1 cellular context compared by ENCODE assay signal in the genomic region with DNA sequence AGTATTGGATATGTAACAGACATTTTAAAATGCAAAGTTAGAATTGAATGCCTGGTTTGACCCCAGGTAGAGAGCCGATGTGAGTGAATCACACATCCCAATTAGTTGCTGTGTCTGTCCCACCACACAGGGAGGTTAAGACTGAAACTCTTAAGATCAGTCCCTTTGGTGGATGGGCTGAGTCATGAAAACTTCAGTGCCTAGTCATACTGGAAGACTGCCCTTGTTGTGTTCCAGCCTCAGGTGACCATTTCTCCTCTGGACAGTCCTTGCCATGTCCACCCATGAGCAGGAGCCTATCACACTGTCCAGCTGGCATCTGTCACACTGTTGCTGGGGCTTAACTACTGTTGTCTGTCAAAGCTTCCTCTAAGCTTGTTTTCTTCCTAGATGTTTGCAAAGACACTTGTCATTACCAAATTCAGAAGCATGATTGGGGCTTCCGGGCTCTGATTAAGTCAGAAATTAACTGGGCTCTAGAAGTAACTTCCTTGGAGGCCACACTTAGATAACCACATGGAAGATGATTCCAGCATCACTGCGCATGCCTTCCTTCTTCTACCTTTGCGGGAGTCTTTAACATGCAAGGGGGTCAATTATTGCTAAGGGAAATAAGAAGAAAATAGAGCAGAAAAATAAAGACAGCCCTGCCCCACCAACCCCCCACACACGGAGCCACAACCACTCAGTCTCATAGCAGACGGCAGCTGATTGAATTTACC.
TF ChIP-seq lines count a peak whose summit lies in the region.

No MANE protein-coding gene starts in this region.

TF ChIP-seq in HepG2, 621 proteins besides CTCF, POLR2A, EP300 and RAD21 (continued from another document):
- TF ChIP-seq, protein P1, sequence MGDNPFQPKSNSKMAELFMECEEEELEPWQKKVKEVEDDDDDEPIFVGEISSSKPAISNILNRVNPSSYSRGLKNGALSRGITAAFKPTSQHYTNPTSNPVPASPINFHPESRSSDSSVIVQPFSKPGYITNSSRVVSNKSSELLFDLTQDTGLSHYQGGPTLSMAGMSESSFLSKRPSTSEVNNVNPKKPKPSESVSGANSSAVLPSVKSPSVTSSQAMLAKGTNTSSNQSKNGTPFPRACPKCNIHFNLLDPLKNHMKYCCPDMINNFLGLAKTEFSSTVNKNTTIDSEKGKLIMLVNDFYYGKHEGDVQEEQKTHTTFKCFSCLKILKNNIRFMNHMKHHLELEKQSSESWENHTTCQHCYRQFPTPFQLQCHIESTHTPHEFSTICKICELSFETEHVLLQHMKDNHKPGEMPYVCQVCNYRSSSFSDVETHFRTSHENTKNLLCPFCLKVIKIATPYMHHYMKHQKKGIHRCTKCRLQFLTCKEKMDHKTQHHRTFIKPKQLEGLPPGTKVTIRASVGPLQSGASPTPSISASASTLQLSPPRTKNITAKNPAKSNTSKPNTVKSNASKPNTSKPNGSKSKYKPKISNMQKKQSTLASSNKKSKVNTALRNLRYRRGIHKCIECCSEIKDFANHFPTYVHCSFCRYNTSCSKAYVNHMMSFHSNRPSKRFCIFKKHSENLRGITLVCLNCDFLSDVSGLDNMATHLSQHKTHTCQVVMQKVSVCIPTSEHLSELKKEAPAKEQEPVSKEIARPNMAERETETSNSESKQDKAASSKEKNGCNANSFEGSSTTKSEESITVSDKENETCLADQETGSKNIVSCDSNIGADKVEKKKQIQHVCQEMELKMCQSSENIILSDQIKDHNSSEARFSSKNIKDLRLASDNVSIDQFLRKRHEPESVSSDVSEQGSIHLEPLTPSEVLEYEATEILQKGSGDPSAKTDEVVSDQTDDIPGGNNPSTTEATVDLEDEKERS (CRISPR knock-in tag; IDR thresholded peaks at IDR 0.05) = no peak
